1 cellular context compared by ENCODE assay signal in genomic region chr10:70683601-70684329, GRCh38.
TF ChIP-seq lines count a peak whose summit lies in the region.

No MANE protein-coding gene starts in this region.

TF ChIP-seq in K562, 482 proteins besides CTCF, POLR2A, EP300 and RAD21 (continued from another document):
- TF ChIP-seq PREB (CRISPR knock-in tag; IDR thresholded peaks at IDR 0.05) = no peak
- TF ChIP-seq ZNF507 (tag; conservative IDR thresholded peaks at IDR 0.05) = no peak
- TF ChIP-seq JUND (IDR thresholded peaks at IDR 0.05; ENCODE audit: borderline replicate concordance, low read depth, low read length) = no peak
- no peak for TF ChIP-seq JUND (tag; IDR thresholded peaks at IDR 0.05; ENCODE audit: borderline replicate concordance, low read depth, low read length)
- no peak for TF ChIP-seq ZNF639 (CRISPR knock-in tag; conservative IDR thresholded peaks at IDR 0.05 in 1 of 2, IDR thresholded peaks at IDR 0.05 in 1 of 2)
- no peak for TF ChIP-seq ZKSCAN3 (CRISPR knock-in tag; IDR thresholded peaks at IDR 0.05)
- no peak for TF ChIP-seq USF2 (CRISPR knock-in tag; IDR thresholded peaks at IDR 0.05)
- TF ChIP-seq KDM1A (IDR thresholded peaks at IDR 0.05) = no peak
